In genomic region chr1:116613825-116614224, GRCh38 we compare ENCODE assay signal across 1 cellular context. TPM values are rescaled to one million over a fixed set of nuclear protein-coding genes. Genes with fewer than 3 reads are reported as not detected.
"Had no signal": no experiment of that assay in that cellular context is flagged by ENCODE, and none has a peak within 500 bp of the region (broad histone marks: within the 10 kb centered on the region; RNA-seq: fewer than 3 reads in every experiment).

No MANE protein-coding gene starts in this region.

RNA-seq across cellular contexts. Expression of gene IGSF3, which starts 53.7 kb away (rescaled TPM):
- total RNA-seq: OCI-LY7 had no signal
